In the genomic region with DNA sequence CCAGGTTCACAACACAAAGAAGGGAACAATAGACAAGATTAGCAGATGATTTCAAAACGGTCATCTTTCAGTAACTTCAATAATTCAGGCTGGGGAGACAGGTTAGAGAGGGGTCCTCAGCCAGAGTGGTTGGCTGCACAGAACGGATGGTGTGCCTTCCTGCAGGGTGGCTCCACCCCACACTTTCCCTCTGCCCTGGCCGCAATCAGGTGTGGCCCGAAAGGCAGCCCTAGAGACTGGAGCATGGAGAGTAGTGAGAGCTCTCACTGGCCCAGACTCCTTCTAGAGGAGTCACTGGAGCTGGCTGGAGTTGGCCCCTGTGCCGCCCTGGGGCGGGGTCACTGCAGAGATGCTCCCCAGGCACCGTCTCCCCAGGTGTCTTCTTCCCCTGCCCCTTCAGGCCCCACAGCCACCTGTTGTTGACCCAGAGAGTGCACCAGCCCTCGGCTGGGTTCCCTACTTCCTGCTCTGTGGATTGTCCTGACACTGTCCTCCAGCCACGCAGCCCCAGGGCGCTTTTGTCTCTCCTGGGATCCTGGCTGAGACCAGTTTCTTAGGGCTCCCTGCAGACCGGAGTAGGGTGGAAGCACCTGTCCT, we compare ENCODE assay signal across 21 cellular contexts.
A peak's percentile ranks its signal among the peaks of the same experiment; 100 is the strongest.
DNase-seq lines count a peak whose midpoint lies in the region; ATAC-seq, FAIRE-seq and TF ChIP-seq lines count a peak whose summit lies in the region.
"Had no signal": no experiment of that assay in that cellular context is flagged by ENCODE, and none has a peak within 500 bp of the region (broad histone marks: within the 10 kb centered on the region; RNA-seq: fewer than 3 reads in every experiment).

No MANE protein-coding gene starts in this region.

- peak overlapping the region; percentile 5; the same call in 1 of the 2 replicates for H3K27ac Mint-ChIP-seq in WTC11
- H3K27ac Mint-ChIP-seq: dendritic cell treated with granulocyte-macrophage colony-stimulating factor and Interleukin-4, amounts not matched to agents 40 ng/mL and 50 ng/mL, for 4 days; T-cell had no signal

- TF ChIP-seq CTCF in LNCaP clone FGC (IDR thresholded peaks at IDR 0.05; ENCODE audit: control insufficient read depth, extremely low read depth, insufficient read depth) (no peak), WTC11 (IDR thresholded peaks at IDR 0.05) (no peak), osteoblast (IDR thresholded peaks at IDR 0.05; ENCODE audit: extremely low read depth, low read depth, low read length) (no peak)

- peaks cover 12% of the 10 kb centered on the region for H3K9me3 Mint-ChIP-seq in WTC11

- H3K4me3 ChIP-seq in LNCaP clone FGC (ENCODE audit: low read depth, low read length) (no peak overlapping the region), osteoblast (ENCODE audit: insufficient read depth, low read length) (no peak overlapping the region)
- H3K4me3 ChIP-seq: left ventricle myocardium inferior had no signal

- H3K4me1 ChIP-seq in osteoblast (ENCODE audit: insufficient read depth, low read length), result peaks cover 9% of the 10 kb centered on the region

- H3K27me3 ChIP-seq in osteoblast (ENCODE audit: insufficient read depth, low read length), result peaks cover 22% of the 10 kb centered on the region

- no peak overlapping the region for H3K4me2 ChIP-seq in osteoblast (ENCODE audit: insufficient read depth, low read length)

- peaks cover 65% of the 10 kb centered on the region for H3K36me3 Mint-ChIP-seq in WTC11
- H3K36me3 Mint-ChIP-seq: T-cell had no signal

- FAIRE-seq in RCC 7860 (lab: Jason Lieb, UNC), result no peak
- FAIRE-seq: bronchial epithelial cell, D721Med, endothelial cell of umbilical vein had no signal

- no peak overlapping the region for H2AFZ ChIP-seq in osteoblast (ENCODE audit: low read length)

- no peaks in the 10 kb centered on the region for H3K36me3 ChIP-seq in osteoblast (ENCODE audit: insufficient read depth, low read length)
- H3K36me3 ChIP-seq: left ventricle myocardium inferior had no signal

- H3K27me3 Mint-ChIP-seq in WTC11 (ENCODE audit: low read depth), result no peaks in the 10 kb centered on the region; the same call in 1 of the 2 replicates
- H3K27me3 Mint-ChIP-seq: dendritic cell treated with granulocyte-macrophage colony-stimulating factor and Interleukin-4, amounts not matched to agents 40 ng/mL and 50 ng/mL, for 4 days had no signal

- no peak overlapping the region for H3K27ac ChIP-seq in osteoblast (ENCODE audit: low read depth, low read length)
- H3K27ac ChIP-seq: 22Rv1, left ventricle myocardium inferior had no signal

- no peaks in the 10 kb centered on the region for H3K79me2 ChIP-seq in osteoblast (ENCODE audit: insufficient read depth, low read length)

- ATAC-seq in WTC11, result peak; percentile 38
- ATAC-seq: T-cell had no signal

- POLR2A ChIA-PET in WTC11 (lab: Charles Lee), result no interaction called here

- H4K20me1 ChIP-seq in osteoblast (ENCODE audit: insufficient read depth, low read length), result no peaks in the 10 kb centered on the region

- H3K4me3 Mint-ChIP-seq in WTC11, result no peak overlapping the region
- H3K4me3 Mint-ChIP-seq: dendritic cell treated with granulocyte-macrophage colony-stimulating factor and Interleukin-4, amounts not matched to agents 40 ng/mL and 50 ng/mL, for 4 days; T-cell had no signal

- DNase-seq in NCI-H1417 (lab: John Stamatoyannopoulos, UW) (peak in 2 of 3 experiments; percentile 10 to 40), NCI-H1417 treated with DMSO at 0.1 percent for 48 hours (lab: John Stamatoyannopoulos, UW) (no peak), LNCaP clone FGC (ENCODE audit: low read depth) (peak; percentile 31), WTC11 (ENCODE audit: low spot score) (no peak), osteoblast (ENCODE audit: insufficient read length, low spot score, missing footprints) (peak; percentile 37), NCI-H446 treated with DMSO at 0.1 percent for 48 hours (lab: John Stamatoyannopoulos, UW) (no peak), RCC 7860 (ENCODE audit: low spot score) (no peak)
- DNase-seq in activated naive CD4-positive, alpha-beta T cell treated with anti-CD3 and anti-CD28 coated beads, Interleukin-2, amount 50 U/mL, for 16 hours, result no peak
- DNase-seq: activated CD4-positive, alpha-beta T cell treated with anti-CD3 and anti-CD28 coated beads for 48 hours; activated CD8-positive, alpha-beta memory T cell treated with anti-CD3 and anti-CD28 coated beads, Interleukin-2, amount 50 U/mL, for 4 hours; AML-193; left ventricle myocardium inferior; NCI-H187; retina; stimulated activated CD4-positive, alpha-beta T cell treated with anti-CD3 and anti-CD28 coated beads, Interleukin-4, amount 100 ng/mL, for 4 hours; T-cell had no signal

- peaks cover 64% of the 10 kb centered on the region for H3K4me1 Mint-ChIP-seq in WTC11
- H3K4me1 Mint-ChIP-seq: T-cell had no signal

- CTCF ChIA-PET in WTC11 (lab: Charles Lee), result interaction anchor here (0.6 kb wide), 1 partner anchor 373 kb away, joined by 5 read pairs; no protein-coding TSS in a partner anchor

- H3K9me3 ChIP-seq in osteoblast (ENCODE audit: low read depth, low read length), result no peaks in the 10 kb centered on the region
- H3K9me3 ChIP-seq: left ventricle myocardium inferior had no signal

TF ChIP-seq in WTC11, 78 proteins besides CTCF, POLR2A, EP300 and RAD21 (continues in another document):
- TF ChIP-seq, protein P1, sequence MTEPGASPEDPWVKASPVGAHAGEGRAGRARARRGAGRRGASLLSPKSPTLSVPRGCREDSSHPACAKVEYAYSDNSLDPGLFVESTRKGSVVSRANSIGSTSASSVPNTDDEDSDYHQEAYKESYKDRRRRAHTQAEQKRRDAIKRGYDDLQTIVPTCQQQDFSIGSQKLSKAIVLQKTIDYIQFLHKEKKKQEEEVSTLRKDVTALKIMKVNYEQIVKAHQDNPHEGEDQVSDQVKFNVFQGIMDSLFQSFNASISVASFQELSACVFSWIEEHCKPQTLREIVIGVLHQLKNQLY (CRISPR knock-in tag; IDR thresholded peaks at IDR 0.05), result no peak
- TF ChIP-seq ZNF232 (CRISPR knock-in tag; IDR thresholded peaks at IDR 0.05) (no peak), MXD4 (CRISPR knock-in tag; IDR thresholded peaks at IDR 0.05; ENCODE audit: borderline replicate concordance) (no peak), NR2C2 (CRISPR knock-in tag; IDR thresholded peaks at IDR 0.05) (no peak), NFE2L1 (CRISPR knock-in tag; IDR thresholded peaks at IDR 0.05) (no peak), ZNF423 (CRISPR knock-in tag; IDR thresholded peaks at IDR 0.05) (peak; percentile 86), NR3C1 (CRISPR knock-in tag; conservative IDR thresholded peaks at IDR 0.05; ENCODE audit: low read depth) (no peak)
- TF ChIP-seq, protein P2, sequence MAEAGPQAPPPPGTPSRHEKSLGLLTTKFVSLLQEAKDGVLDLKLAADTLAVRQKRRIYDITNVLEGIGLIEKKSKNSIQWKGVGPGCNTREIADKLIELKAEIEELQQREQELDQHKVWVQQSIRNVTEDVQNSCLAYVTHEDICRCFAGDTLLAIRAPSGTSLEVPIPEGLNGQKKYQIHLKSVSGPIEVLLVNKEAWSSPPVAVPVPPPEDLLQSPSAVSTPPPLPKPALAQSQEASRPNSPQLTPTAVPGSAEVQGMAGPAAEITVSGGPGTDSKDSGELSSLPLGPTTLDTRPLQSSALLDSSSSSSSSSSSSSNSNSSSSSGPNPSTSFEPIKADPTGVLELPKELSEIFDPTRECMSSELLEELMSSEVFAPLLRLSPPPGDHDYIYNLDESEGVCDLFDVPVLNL (CRISPR knock-in tag; IDR thresholded peaks at IDR 0.05; ENCODE audit: borderline replicate concordance, low read depth), result no peak
- TF ChIP-seq, protein P3, sequence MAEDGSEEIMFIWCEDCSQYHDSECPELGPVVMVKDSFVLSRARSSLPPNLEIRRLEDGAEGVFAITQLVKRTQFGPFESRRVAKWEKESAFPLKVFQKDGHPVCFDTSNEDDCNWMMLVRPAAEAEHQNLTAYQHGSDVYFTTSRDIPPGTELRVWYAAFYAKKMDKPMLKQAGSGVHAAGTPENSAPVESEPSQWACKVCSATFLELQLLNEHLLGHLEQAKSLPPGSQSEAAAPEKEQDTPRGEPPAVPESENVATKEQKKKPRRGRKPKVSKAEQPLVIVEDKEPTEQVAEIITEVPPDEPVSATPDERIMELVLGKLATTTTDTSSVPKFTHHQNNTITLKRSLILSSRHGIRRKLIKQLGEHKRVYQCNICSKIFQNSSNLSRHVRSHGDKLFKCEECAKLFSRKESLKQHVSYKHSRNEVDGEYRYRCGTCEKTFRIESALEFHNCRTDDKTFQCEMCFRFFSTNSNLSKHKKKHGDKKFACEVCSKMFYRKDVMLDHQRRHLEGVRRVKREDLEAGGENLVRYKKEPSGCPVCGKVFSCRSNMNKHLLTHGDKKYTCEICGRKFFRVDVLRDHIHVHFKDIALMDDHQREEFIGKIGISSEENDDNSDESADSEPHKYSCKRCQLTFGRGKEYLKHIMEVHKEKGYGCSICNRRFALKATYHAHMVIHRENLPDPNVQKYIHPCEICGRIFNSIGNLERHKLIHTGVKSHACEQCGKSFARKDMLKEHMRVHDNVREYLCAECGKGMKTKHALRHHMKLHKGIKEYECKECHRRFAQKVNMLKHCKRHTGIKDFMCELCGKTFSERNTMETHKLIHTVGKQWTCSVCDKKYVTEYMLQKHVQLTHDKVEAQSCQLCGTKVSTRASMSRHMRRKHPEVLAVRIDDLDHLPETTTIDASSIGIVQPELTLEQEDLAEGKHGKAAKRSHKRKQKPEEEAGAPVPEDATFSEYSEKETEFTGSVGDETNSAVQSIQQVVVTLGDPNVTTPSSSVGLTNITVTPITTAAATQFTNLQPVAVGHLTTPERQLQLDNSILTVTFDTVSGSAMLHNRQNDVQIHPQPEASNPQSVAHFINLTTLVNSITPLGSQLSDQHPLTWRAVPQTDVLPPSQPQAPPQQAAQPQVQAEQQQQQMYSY (CRISPR knock-in tag; IDR thresholded peaks at IDR 0.05), result peak; percentile 85
- TF ChIP-seq, protein P4, sequence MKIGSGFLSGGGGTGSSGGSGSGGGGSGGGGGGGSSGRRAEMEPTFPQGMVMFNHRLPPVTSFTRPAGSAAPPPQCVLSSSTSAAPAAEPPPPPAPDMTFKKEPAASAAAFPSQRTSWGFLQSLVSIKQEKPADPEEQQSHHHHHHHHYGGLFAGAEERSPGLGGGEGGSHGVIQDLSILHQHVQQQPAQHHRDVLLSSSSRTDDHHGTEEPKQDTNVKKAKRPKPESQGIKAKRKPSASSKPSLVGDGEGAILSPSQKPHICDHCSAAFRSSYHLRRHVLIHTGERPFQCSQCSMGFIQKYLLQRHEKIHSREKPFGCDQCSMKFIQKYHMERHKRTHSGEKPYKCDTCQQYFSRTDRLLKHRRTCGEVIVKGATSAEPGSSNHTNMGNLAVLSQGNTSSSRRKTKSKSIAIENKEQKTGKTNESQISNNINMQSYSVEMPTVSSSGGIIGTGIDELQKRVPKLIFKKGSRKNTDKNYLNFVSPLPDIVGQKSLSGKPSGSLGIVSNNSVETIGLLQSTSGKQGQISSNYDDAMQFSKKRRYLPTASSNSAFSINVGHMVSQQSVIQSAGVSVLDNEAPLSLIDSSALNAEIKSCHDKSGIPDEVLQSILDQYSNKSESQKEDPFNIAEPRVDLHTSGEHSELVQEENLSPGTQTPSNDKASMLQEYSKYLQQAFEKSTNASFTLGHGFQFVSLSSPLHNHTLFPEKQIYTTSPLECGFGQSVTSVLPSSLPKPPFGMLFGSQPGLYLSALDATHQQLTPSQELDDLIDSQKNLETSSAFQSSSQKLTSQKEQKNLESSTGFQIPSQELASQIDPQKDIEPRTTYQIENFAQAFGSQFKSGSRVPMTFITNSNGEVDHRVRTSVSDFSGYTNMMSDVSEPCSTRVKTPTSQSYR (CRISPR knock-in tag; IDR thresholded peaks at IDR 0.05), result no peak

Comparison
In these comparisons a context has a peak if more than half of its experiments do, and no peak if none do; other contexts are left out.
1. DNase-seq: peak in NCI-H1417 (2 of 3), LNCaP clone FGC (single experiment) and osteoblast (single experiment); none in NCI-H1417 treated with DMSO at 0.1 percent for 48 hours (single experiment), WTC11 (single experiment), NCI-H446 treated with DMSO at 0.1 percent for 48 hours (single experiment), RCC 7860 (single experiment) and activated naive CD4-positive, alpha-beta T cell treated with anti-CD3 and anti-CD28 coated beads, Interleukin-2, amount 50 U/mL, for 16 hours (single experiment).